Comparison of ENCODE assay signal across 1 cellular context in the genomic region with DNA sequence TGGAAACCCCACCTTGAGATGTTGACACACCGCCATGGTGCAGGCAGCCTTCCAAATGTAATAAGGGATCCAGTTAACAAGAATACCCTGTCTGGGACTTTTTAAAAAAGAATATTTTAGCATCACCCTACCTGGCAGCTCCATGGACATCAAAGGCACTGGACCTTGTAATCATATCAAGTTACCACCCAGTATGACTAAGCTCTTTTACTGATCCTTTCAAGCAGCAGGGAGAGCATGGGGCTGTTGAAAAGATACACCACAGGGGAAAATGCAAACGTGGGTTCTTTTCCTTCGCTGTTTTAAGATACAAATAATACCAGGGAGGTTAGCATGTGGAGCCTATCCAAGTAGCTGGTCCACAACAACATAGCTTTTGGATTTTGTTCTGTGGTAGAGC.
TF ChIP-seq lines count a peak whose summit lies in the region.

No MANE protein-coding gene starts in this region.

TF ChIP-seq in WTC11, 78 proteins besides CTCF, POLR2A, EP300 and RAD21 (continued from another document):
- TF ChIP-seq HMGXB4 (CRISPR knock-in tag; IDR thresholded peaks at IDR 0.05) (no peak), NR2C2 (CRISPR knock-in tag; IDR thresholded peaks at IDR 0.05) (no peak), OVOL2 (CRISPR knock-in tag; IDR thresholded peaks at IDR 0.05; ENCODE audit: borderline replicate concordance) (no peak), USF1 (CRISPR knock-in tag; IDR thresholded peaks at IDR 0.05) (no peak)
- TF ChIP-seq, protein P1, sequence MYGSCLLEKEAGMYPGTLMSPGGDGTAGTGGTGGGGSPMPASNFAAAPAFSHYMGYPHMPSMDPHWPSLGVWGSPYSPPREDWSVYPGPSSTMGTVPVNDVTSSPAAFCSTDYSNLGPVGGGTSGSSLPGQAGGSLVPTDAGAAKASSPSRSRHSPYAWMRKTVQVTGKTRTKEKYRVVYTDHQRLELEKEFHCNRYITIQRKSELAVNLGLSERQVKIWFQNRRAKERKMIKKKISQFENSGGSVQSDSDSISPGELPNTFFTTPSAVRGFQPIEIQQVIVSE (CRISPR knock-in tag; IDR thresholded peaks at IDR 0.05; ENCODE audit: borderline replicate concordance) = no peak
- TF ChIP-seq, protein P2, sequence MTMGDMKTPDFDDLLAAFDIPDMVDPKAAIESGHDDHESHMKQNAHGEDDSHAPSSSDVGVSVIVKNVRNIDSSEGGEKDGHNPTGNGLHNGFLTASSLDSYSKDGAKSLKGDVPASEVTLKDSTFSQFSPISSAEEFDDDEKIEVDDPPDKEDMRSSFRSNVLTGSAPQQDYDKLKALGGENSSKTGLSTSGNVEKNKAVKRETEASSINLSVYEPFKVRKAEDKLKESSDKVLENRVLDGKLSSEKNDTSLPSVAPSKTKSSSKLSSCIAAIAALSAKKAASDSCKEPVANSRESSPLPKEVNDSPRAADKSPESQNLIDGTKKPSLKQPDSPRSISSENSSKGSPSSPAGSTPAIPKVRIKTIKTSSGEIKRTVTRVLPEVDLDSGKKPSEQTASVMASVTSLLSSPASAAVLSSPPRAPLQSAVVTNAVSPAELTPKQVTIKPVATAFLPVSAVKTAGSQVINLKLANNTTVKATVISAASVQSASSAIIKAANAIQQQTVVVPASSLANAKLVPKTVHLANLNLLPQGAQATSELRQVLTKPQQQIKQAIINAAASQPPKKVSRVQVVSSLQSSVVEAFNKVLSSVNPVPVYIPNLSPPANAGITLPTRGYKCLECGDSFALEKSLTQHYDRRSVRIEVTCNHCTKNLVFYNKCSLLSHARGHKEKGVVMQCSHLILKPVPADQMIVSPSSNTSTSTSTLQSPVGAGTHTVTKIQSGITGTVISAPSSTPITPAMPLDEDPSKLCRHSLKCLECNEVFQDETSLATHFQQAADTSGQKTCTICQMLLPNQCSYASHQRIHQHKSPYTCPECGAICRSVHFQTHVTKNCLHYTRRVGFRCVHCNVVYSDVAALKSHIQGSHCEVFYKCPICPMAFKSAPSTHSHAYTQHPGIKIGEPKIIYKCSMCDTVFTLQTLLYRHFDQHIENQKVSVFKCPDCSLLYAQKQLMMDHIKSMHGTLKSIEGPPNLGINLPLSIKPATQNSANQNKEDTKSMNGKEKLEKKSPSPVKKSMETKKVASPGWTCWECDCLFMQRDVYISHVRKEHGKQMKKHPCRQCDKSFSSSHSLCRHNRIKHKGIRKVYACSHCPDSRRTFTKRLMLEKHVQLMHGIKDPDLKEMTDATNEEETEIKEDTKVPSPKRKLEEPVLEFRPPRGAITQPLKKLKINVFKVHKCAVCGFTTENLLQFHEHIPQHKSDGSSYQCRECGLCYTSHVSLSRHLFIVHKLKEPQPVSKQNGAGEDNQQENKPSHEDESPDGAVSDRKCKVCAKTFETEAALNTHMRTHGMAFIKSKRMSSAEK (CRISPR knock-in tag; IDR thresholded peaks at IDR 0.05; ENCODE audit: borderline replicate concordance) = no peak
TF ChIP-seq in WTC11: peak in this region for 0.
